ENCODE assay signal across 8 cellular contexts in genomic region chr6:138403801-138404665, GRCh38. TPM values are rescaled to one million over a fixed set of nuclear protein-coding genes. Genes with fewer than 3 reads are reported as not detected.
DNase-seq lines count a peak whose midpoint lies in the region; ATAC-seq and TF ChIP-seq lines count a peak whose summit lies in the region.

Gene HEBP2, plus strand, starts transcription at chr6:138404223. Its CDS starts 273 bp downstream, at chr6:138404496.

- WGBS in right lobe of liver (ENCODE audit: insufficient coverage, low coverage, low lambda C conversion rate, missing lambda C conversion rate) = 0% methylated on average over 4 of the region's 92 CpGs

- DNase-seq in C1 segment of cervical spinal cord (lab: John Stamatoyannopoulos, UW) (peak; percentile 17 to 93 (median 62)), NCI-H774 (lab: John Stamatoyannopoulos, UW) (peak; percentile 96), dorsolateral prefrontal cortex (peak; percentile 53 to 93 (median 73)), right lobe of liver (peak; percentile 99)
- peak; percentile 95 to 97 for DNase-seq in activated CD4-positive, alpha-beta T cell treated with anti-CD3 and anti-CD28 coated beads, Interleukin-2, amount 50 U/mL, for 48 hours
- peak; percentile 90 to 91 for DNase-seq in stimulated activated CD4-positive, alpha-beta T cell treated with anti-CD3 and anti-CD28 coated beads, Interleukin-4, amount 100 ng/mL, for 4 hours

- ATAC-seq in GM19397 (IDR thresholded peaks at IDR 0.05; ENCODE audit: unreplicated experiment) = peak; percentile 90
- peak; percentile 91 for ATAC-seq in HG03571 (IDR thresholded peaks at IDR 0.05; ENCODE audit: unreplicated experiment)
- ATAC-seq in right lobe of liver = peak; percentile 91 to 95 (median 92)

- TF ChIP-seq POLR2A in right lobe of liver (IDR thresholded peaks at IDR 0.05) = peak; percentile 87

- peaks cover 0 to 28% (median 14%) of the 10 kb centered on the region in 4 donors for H3K36me3 ChIP-seq in right lobe of liver

- no peaks in the 10 kb centered on the region for H3K9me3 ChIP-seq in right lobe of liver

- H3K4me3 ChIP-seq in dorsolateral prefrontal cortex = peak within 1 kb of the TSS; percentile 58 to 95 (median 81)
- H3K4me3 ChIP-seq in right lobe of liver = peak within 1 kb of the TSS; percentile 61 to 78 (median 78)

- peaks cover 0 to 23% (median 8%) of the 10 kb centered on the region in 4 donors for H3K4me1 ChIP-seq in right lobe of liver

- TF ChIP-seq CTCF in dorsolateral prefrontal cortex (IDR thresholded peaks at IDR 0.05 in 54 of 56, conservative IDR thresholded peaks at IDR 0.05 in 2 of 56; ENCODE audit: low read depth in 1 of 56, partially characterized antibody in 56 of 56) (peak in 54 of 56 donors; percentile 20 to 82 (median 60)), right lobe of liver (IDR thresholded peaks at IDR 0.05) (peak; percentile 61 to 68 (median 63))

- H3K27ac ChIP-seq in dorsolateral prefrontal cortex = peak within 1 kb of the TSS in 58 of 59 donors; percentile 43 to 93 (median 83)
- peak within 1 kb of the TSS; percentile 76 to 97 (median 89) for H3K27ac ChIP-seq in right lobe of liver

- no peaks in the 10 kb centered on the region for H3K27me3 ChIP-seq in dorsolateral prefrontal cortex
- H3K27me3 ChIP-seq in right lobe of liver = no peaks in the 10 kb centered on the region

- intact Hi-C loops in dorsolateral prefrontal cortex (cut with DNase I) (loop anchor here (5.0 to 10.0 kb wide), 2 partner anchors 279 to 287 kb away; no protein-coding TSS in a partner anchor), right lobe of liver (cut with DNase I) (loop anchor here in 1 of 2 donors (10.0 kb wide), 1 partner anchor 109 kb away; no protein-coding TSS in a partner anchor)

RNA-seq across cellular contexts. Expression of gene HEBP2, which starts in this region (rescaled TPM):
- total RNA-seq in dorsolateral prefrontal cortex (10 to 100 TPM in 118 of 120 experiments, 1 to 10 TPM in 2; 8.3 to 29.9 (median 17.4) TPM), right lobe of liver (10 to 100 TPM; 37.3 to 69.2 (median 53.0) TPM)

Comparison
In these comparisons a context has a peak if more than half of its experiments do, and no peak if none do; other contexts are left out.
1. Peak in every context shown above with its lines: DNase-seq, ATAC-seq, H3K4me3 ChIP-seq and H3K27ac ChIP-seq.